ENCODE assay signal across 9 cellular contexts in genomic region chr9:136721339-136722092, GRCh38. TPM values are rescaled to one million over a fixed set of nuclear protein-coding genes. Genes with fewer than 3 reads are reported as not detected.
DNase-seq lines count a peak whose midpoint lies in the region; TF ChIP-seq lines count a peak whose summit lies in the region.
"Had no signal": no experiment of that assay in that cellular context is flagged by ENCODE, and none has a peak within 500 bp of the region (broad histone marks: within the 10 kb centered on the region; RNA-seq: fewer than 3 reads in every experiment).

No MANE protein-coding gene starts in this region.

- TF ChIP-seq CTCF in brain microvascular endothelial cell (IDR thresholded peaks at IDR 0.05; ENCODE audit: low read depth, low read length, missing control alignments) (no peak), colonic mucosa (IDR thresholded peaks at IDR 0.05) (no peak)

- H3K4me1 ChIP-seq in colonic mucosa = peaks cover 6% of the 10 kb centered on the region

- H3K36me3 ChIP-seq in brain microvascular endothelial cell (replicated peaks) = peaks cover 39% of the 10 kb centered on the region
- H3K36me3 ChIP-seq in colonic mucosa = peaks cover 6% of the 10 kb centered on the region

- no peaks in the 10 kb centered on the region for H3K9me3 ChIP-seq in colonic mucosa
- H3K9me3 ChIP-seq: transverse colon had no signal

- H3K27me3 ChIP-seq in brain microvascular endothelial cell (replicated peaks) (no peaks in the 10 kb centered on the region), colonic mucosa (no peaks in the 10 kb centered on the region)

- H3K27ac ChIP-seq in brain microvascular endothelial cell (no peak overlapping the region), colonic mucosa (no peak overlapping the region)

- DNase-seq in NCI-H748 (lab: John Stamatoyannopoulos, UW; ENCODE audit: unreplicated experiment) (peak; percentile 49), NCI-H748 treated with DMSO at 0.1 percent for 48 hours (lab: John Stamatoyannopoulos, UW) (no peak), brain microvascular endothelial cell (peak; percentile 78), posterior vena cava (ENCODE audit: low spot score) (peak; percentile 88), NCI-H1436 treated with DMSO at 0.1 percent for 48 hours (lab: John Stamatoyannopoulos, UW) (no peak), colonic mucosa (no peak)
- DNase-seq: NCI-H524 treated with DMSO at 0.1 percent for 48 hours, transverse colon had no signal

- no peak overlapping the region for H3K4me3 ChIP-seq in brain microvascular endothelial cell (ENCODE audit: low read depth, low read length)
- H3K4me3 ChIP-seq in colonic mucosa = no peak overlapping the region
- H3K4me3 ChIP-seq: transverse colon had no signal

- intact Hi-C loops in posterior vena cava (cut with DNase I) (no loop called here), colonic mucosa (cut with DNase I) (no loop called here)

- in situ Hi-C loops in brain microvascular endothelial cell (cut with HindIII; ENCODE audit: low pct_ligation_motif_present, low sequenced_read_pairs) = no loop called here

- no peak overlapping the region for H3K9ac ChIP-seq in colonic mucosa (ENCODE audit: low read depth in 2 of 2, low read length in 2 of 2)

RNA-seq across cellular contexts. Expression of gene DIPK1B, which starts 9.1 kb away (rescaled TPM):
- total RNA-seq in posterior vena cava (1 to 10 TPM; 7.1 to 8.3 TPM), colonic mucosa (1 to 10 TPM in 1 of 2 donors, under 1 TPM in 1; 0.82 to 2.8 TPM)

RNA-seq across cellular contexts. Expression of gene LCN10, which starts 21.2 kb away (rescaled TPM):
- total RNA-seq in posterior vena cava (10 to 100 TPM in 1 of 2 donors, 1 to 10 TPM in 1; 9.2 to 10.0 TPM), colonic mucosa (1 to 10 TPM in 1 of 2 donors, under 1 TPM in 1; 0.11 to 3.3 TPM)

RNA-seq across cellular contexts. Expression of gene LCN6, which starts 26.8 kb away (rescaled TPM):
- total RNA-seq in posterior vena cava (10 to 100 TPM; 22.8 to 36.9 TPM), colonic mucosa (1 to 10 TPM in 1 of 2 donors, under 1 TPM in 1; 0.56 to 1.2 TPM)
- total RNA-seq: activated naive CD4-positive, alpha-beta T cell treated with anti-CD3 and anti-CD28 coated beads, Interleukin-2, amount 50 U/mL, for 72 hours had no signal

RNA-seq across cellular contexts. Expression of gene AGPAT2, which starts 34.3 kb away (rescaled TPM):
- total RNA-seq in posterior vena cava (10 to 100 TPM; 27.1 to 28.8 TPM), colonic mucosa (100 to 1,000 TPM; 197 to 372 TPM)

RNA-seq across cellular contexts. Expression of gene LCN8, which starts 36.5 kb away (rescaled TPM):
- total RNA-seq in posterior vena cava (not detected), colonic mucosa (not detected)
- total RNA-seq: activated naive CD4-positive, alpha-beta T cell treated with anti-CD3 and anti-CD28 coated beads, Interleukin-2, amount 50 U/mL, for 72 hours; transverse colon had no signal

Comparison
In these comparisons a context has a peak if more than half of its experiments do, and no peak if none do; other contexts are left out.
1. DNase-seq: peak in NCI-H748 (single experiment), brain microvascular endothelial cell (single experiment) and posterior vena cava (single experiment); none in NCI-H748 treated with DMSO at 0.1 percent for 48 hours (single experiment), NCI-H1436 treated with DMSO at 0.1 percent for 48 hours (single experiment) and colonic mucosa (single experiment).
2. RNA of gene LCN6, which starts 26.8 kb away (total RNA-seq): 22.8 to 36.9 TPM in posterior vena cava; 0.56 to 1.2 TPM in colonic mucosa; every median in the first group is over 10 times any median in the second.